ENCODE assay signal across 11 cellular contexts in the genomic region with DNA sequence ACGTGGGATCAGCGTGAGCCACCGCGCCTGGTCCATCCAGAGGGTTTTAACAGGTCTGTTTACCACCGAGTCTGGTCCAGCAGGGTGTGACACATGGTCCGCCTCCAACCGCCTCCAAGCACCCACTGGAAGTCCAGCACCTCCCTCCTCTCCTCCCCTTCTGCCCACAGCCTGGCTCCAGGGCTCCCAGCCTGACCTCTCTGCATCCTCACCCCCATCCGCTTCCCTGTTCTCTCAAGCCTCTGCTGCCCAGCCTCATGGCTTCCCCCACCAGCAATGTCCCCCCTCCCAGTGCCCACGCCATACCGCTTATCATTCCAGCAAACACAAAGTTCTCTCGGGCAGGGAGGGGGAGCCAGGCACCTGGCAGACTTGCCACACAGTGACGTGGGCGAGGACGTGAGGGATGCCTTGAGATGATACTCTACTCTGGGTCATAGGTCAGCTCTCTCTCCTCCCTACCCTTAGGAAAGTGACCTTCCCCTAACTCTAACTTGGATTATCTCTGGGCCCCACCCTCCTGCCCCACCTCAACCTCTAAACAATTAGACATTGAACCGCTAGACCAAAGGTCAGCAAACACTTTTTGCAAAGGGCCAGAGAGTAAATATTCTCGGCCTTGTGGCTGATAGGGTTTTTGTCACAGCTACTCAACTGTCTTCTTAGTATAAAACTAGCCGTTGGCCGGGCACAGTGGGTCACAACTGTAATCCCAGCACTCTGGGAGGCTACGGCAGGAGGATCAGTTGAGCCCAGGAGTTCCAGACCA. TPM values are rescaled to one million over a fixed set of nuclear protein-coding genes. Genes with fewer than 3 reads are reported as not detected.
A peak's percentile ranks its signal among the peaks of the same experiment; 100 is the strongest.
DNase-seq lines count a peak whose midpoint lies in the region; ATAC-seq and TF ChIP-seq lines count a peak whose summit lies in the region.
"Had no signal": no experiment of that assay in that cellular context is flagged by ENCODE, and none has a peak within 500 bp of the region (broad histone marks: within the 10 kb centered on the region; RNA-seq: fewer than 3 reads in every experiment).

No MANE protein-coding gene starts in this region.

- H3K27ac Mint-ChIP-seq in activated naive CD8-positive, alpha-beta T cell treated with anti-CD3 and anti-CD28 coated beads, Interleukin-2, amount 50 U/mL, for 24 hours, result no peak overlapping the region
- H3K27ac Mint-ChIP-seq: naive thymus-derived CD4-positive, alpha-beta T cell had no signal

- peaks cover 0 to 26% (median 12%) of the 10 kb centered on the region in 4 donors for H3K36me3 ChIP-seq in right lobe of liver
- H3K36me3 ChIP-seq in stomach smooth muscle (ENCODE audit: control insufficient read depth in 2 of 2, insufficient read depth in 2 of 2, low read length in 2 of 2), result peaks cover 14% of the 10 kb centered on the region in 2 donors

- TF ChIP-seq CTCF in coronary artery (IDR thresholded peaks at IDR 0.05) (no peak), right lobe of liver (IDR thresholded peaks at IDR 0.05) (no peak)

- ATAC-seq in right lobe of liver (peak; percentile 49 to 67 (median 65)), GM21447 (IDR thresholded peaks at IDR 0.05; ENCODE audit: unreplicated experiment) (no peak)
- no peak for ATAC-seq in activated naive CD8-positive, alpha-beta T cell treated with anti-CD3 and anti-CD28 coated beads, Interleukin-2, amount 50 U/mL, for 24 hours
- ATAC-seq: naive thymus-derived CD4-positive, alpha-beta T cell had no signal

- no peak for TF ChIP-seq POLR2A in right lobe of liver (IDR thresholded peaks at IDR 0.05)

- DNase-seq in HuH-7.5 (ENCODE audit: low spot score) (peak; percentile 57), coronary artery (ENCODE audit: low spot score) (no peak), right lobe of liver (peak; percentile 82 to 91 (median 87)), COR-L47 (lab: John Stamatoyannopoulos, UW) (no peak)
- DNase-seq in stimulated activated CD4-positive, alpha-beta T cell treated with anti-CD3 and anti-CD28 coated beads, Interleukin-4, amount 100 ng/mL, for 1 hour, result no peak
- DNase-seq in activated naive CD8-positive, alpha-beta T cell treated with anti-CD3 and anti-CD28 coated beads, Interleukin-2, amount 50 U/mL, for 24 hours, result no peak
- DNase-seq: foreskin melanocyte; naive thymus-derived CD4-positive, alpha-beta T cell had no signal

- H3K27me3 ChIP-seq in right lobe of liver (no peaks in the 10 kb centered on the region), stomach smooth muscle (ENCODE audit: control insufficient read depth in 1 of 2, insufficient read depth in 2 of 2, low read length in 2 of 2) (no peaks in the 10 kb centered on the region)

- H3K9me3 Mint-ChIP-seq in activated naive CD8-positive, alpha-beta T cell treated with anti-CD3 and anti-CD28 coated beads, Interleukin-2, amount 50 U/mL, for 24 hours, result no peaks in the 10 kb centered on the region

- H3K27ac ChIP-seq in coronary artery (peak overlapping the region; percentile 66 to 83), right lobe of liver (peak overlapping the region; percentile 74 to 97 (median 94)), stomach smooth muscle (ENCODE audit: low read length) (peak overlapping the region; percentile 89)
- H3K27ac ChIP-seq: SK-N-MC had no signal

- intact Hi-C loops in right lobe of liver (cut with DNase I), result no loop called here

- 26% methylated on average over 13 of the region's 19 CpGs for WGBS in right lobe of liver (ENCODE audit: insufficient coverage, low coverage, low lambda C conversion rate, missing lambda C conversion rate)

- H3K4me1 ChIP-seq in right lobe of liver (peaks cover 0 to 74% (median 44%) of the 10 kb centered on the region in 4 donors), stomach smooth muscle (ENCODE audit: control insufficient read depth, insufficient read depth, low read length) (peaks cover 97% of the 10 kb centered on the region)

- no peak overlapping the region for H3K4me3 Mint-ChIP-seq in activated naive CD8-positive, alpha-beta T cell treated with anti-CD3 and anti-CD28 coated beads, Interleukin-2, amount 50 U/mL, for 24 hours

- H3K9me3 ChIP-seq in right lobe of liver (no peaks in the 10 kb centered on the region), stomach smooth muscle (ENCODE audit: control insufficient read depth in 2 of 2, low read length in 2 of 2) (no peaks in the 10 kb centered on the region)

- H3K4me3 ChIP-seq in coronary artery (no peak overlapping the region), right lobe of liver (peak overlapping the region in 1 of 3 donors; percentile 16), stomach smooth muscle (ENCODE audit: low read length in 2 of 2) (peak overlapping the region in 1 of 2 donors; percentile 29)
- H3K4me3 ChIP-seq: SK-N-MC had no signal

- H3K36me3 Mint-ChIP-seq in activated naive CD8-positive, alpha-beta T cell treated with anti-CD3 and anti-CD28 coated beads, Interleukin-2, amount 50 U/mL, for 24 hours (ENCODE audit: low read depth), result no peaks in the 10 kb centered on the region
- H3K36me3 Mint-ChIP-seq: naive thymus-derived CD4-positive, alpha-beta T cell had no signal

- H3K27me3 Mint-ChIP-seq in activated naive CD8-positive, alpha-beta T cell treated with anti-CD3 and anti-CD28 coated beads, Interleukin-2, amount 50 U/mL, for 24 hours, result peaks cover 2% of the 10 kb centered on the region

- H3K4me1 Mint-ChIP-seq in activated naive CD8-positive, alpha-beta T cell treated with anti-CD3 and anti-CD28 coated beads, Interleukin-2, amount 50 U/mL, for 24 hours, result peaks cover 20% of the 10 kb centered on the region

- peak overlapping the region in 1 of 2 donors; percentile 48 for H3K9ac ChIP-seq in stomach smooth muscle (ENCODE audit: low read length in 2 of 2)

RNA-seq across cellular contexts. Expression of gene CDC42EP4, which starts 23.1 kb away (rescaled TPM):
- 10 to 100 TPM; 27.5 to 34.9 (median 30.9) TPM for total RNA-seq in right lobe of liver

RNA-seq across cellular contexts. Expression of gene CPSF4L, which starts 27.0 kb away (rescaled TPM):
- not detected for total RNA-seq in right lobe of liver
- total RNA-seq: naive thymus-derived CD4-positive, alpha-beta T cell had no signal

Comparison
In these comparisons a context has a peak if more than half of its experiments do, and no peak if none do; other contexts are left out.
1. DNase-seq: peak in HuH-7.5 (single experiment) and right lobe of liver (3 of 3); none in coronary artery (single experiment), stimulated activated CD4-positive, alpha-beta T cell treated with anti-CD3 and anti-CD28 coated beads, Interleukin-4, amount 100 ng/mL, for 1 hour (single experiment), COR-L47 (single experiment) and activated naive CD8-positive, alpha-beta T cell treated with anti-CD3 and anti-CD28 coated beads, Interleukin-2, amount 50 U/mL, for 24 hours (single experiment).
2. ATAC-seq: peak in right lobe of liver (4 of 4); none in activated naive CD8-positive, alpha-beta T cell treated with anti-CD3 and anti-CD28 coated beads, Interleukin-2, amount 50 U/mL, for 24 hours (single experiment) and GM21447 (single experiment).
3. Peak in every context shown above with its lines, with median percentiles within 50 percentile points of each other: H3K27ac ChIP-seq.